ENCODE assay signal across 22 cellular contexts in genomic region chr12:111353603-111354295, GRCh38. TPM values are rescaled to one million over a fixed set of nuclear protein-coding genes. Genes with fewer than 3 reads are reported as not detected.
DNase-seq lines count a peak whose midpoint lies in the region; ATAC-seq and TF ChIP-seq lines count a peak whose summit lies in the region.
"Had no signal": no experiment of that assay in that cellular context is flagged by ENCODE, and none has a peak within 500 bp of the region (broad histone marks: within the 10 kb centered on the region; RNA-seq: fewer than 3 reads in every experiment).

No MANE protein-coding gene starts in this region.

- no peak overlapping the region for H3K4ac ChIP-seq in neuronal stem cell (ENCODE audit: low read length)

- DNase-seq in H7 (peak; percentile 83), activated B cell treated with CpG ODN at 0.5 μM for 24 hours (no peak), iPS-NIHi11 (ENCODE audit: low spot score) (peak; percentile 70), neuronal stem cell (ENCODE audit: low spot score) (no peak), osteocyte (ENCODE audit: extremely low spot score, unreplicated experiment) (no peak), BE2C (no peak), NCI-H2029 treated with DMSO at 0.1 percent for 48 hours (lab: John Stamatoyannopoulos, UW) (no peak)
- no peak for DNase-seq in activated CD4-positive, alpha-beta T cell treated with anti-CD3 and anti-CD28 coated beads, Interleukin-2, amount 50 U/mL, for 48 hours
- DNase-seq: C1 segment of cervical spinal cord; CD8-positive, alpha-beta memory T cell; DMS79; Kasumi-1; MG63; NCI-H1048; NCI-H1436 treated with DMSO at 0.1 percent for 48 hours; NCI-H2081; NCI-H446 treated with DMSO at 0.1 percent for 48 hours; NCI-H69; Peyer's patch had no signal

- H3K36me3 ChIP-seq in H7 (replicated peaks; ENCODE audit: control insufficient read depth, insufficient read depth, low read length) = no peaks in the 10 kb centered on the region
- H3K36me3 ChIP-seq in neuronal stem cell (replicated peaks in 1 of 2; ENCODE audit: control insufficient read depth in 2 of 2, insufficient read depth in 2 of 2, low read length in 2 of 2) = no peaks in the 10 kb centered on the region
- no peaks in the 10 kb centered on the region for H3K36me3 ChIP-seq in BE2C
- H3K36me3 ChIP-seq: MG63, Peyer's patch had no signal

- H2BK5ac ChIP-seq in neuronal stem cell (ENCODE audit: low read length) = no peak overlapping the region

- H3K36me3 Mint-ChIP-seq in activated B cell treated with CpG ODN at 0.5 μM for 24 hours (ENCODE audit: low read depth) (no peaks in the 10 kb centered on the region), osteocyte (ENCODE audit: unreplicated experiment) (no peaks in the 10 kb centered on the region)

- CTCF ChIA-PET in activated B cell treated with CpG ODN at 0.5 μM for 24 hours (lab: Charles Lee) = interaction anchor here (1.0 to 1.3 kb wide), 2 partner anchors 43 kb away, joined by 3 read pairs; no protein-coding TSS in a partner anchor

- H3K4me2 ChIP-seq in neuronal stem cell (ENCODE audit: insufficient read depth, low read length, poor library complexity, severe bottlenecking) = no peak overlapping the region

- no peak overlapping the region for H2BK120ac ChIP-seq in neuronal stem cell (ENCODE audit: low read depth, low read length)

- H3K18ac ChIP-seq in neuronal stem cell (ENCODE audit: low read length) = no peak overlapping the region

- peak overlapping the region; percentile 30 for H2BK15ac ChIP-seq in neuronal stem cell (ENCODE audit: low read length)

- H3K27me3 Mint-ChIP-seq in activated B cell treated with CpG ODN at 0.5 μM for 24 hours = no peaks in the 10 kb centered on the region
- no peaks in the 10 kb centered on the region for H3K27me3 Mint-ChIP-seq in osteocyte (ENCODE audit: unreplicated experiment)
- H3K27me3 Mint-ChIP-seq: IgD-negative memory B cell had no signal

- H3K79me1 ChIP-seq in neuronal stem cell (ENCODE audit: low read depth, low read length) = no peaks in the 10 kb centered on the region

- peak overlapping the region; percentile 67 for H3K23ac ChIP-seq in neuronal stem cell (ENCODE audit: low read depth, low read length, poor library complexity)

- H3K14ac ChIP-seq in neuronal stem cell (ENCODE audit: low read length) = peak overlapping the region; percentile 42

- H3K27me3 ChIP-seq in H7 (ENCODE audit: control insufficient read depth, insufficient read depth, low read length) = no peaks in the 10 kb centered on the region
- H3K27me3 ChIP-seq in neuronal stem cell (ENCODE audit: control insufficient read depth in 3 of 3, insufficient read depth in 3 of 3, low read depth in 1 of 3, low read length in 3 of 3) = no peaks in the 10 kb centered on the region
- H3K27me3 ChIP-seq in BE2C = no peaks in the 10 kb centered on the region
- H3K27me3 ChIP-seq: MG63, Peyer's patch had no signal

- peak overlapping the region; percentile 87 for H3K27ac Mint-ChIP-seq in activated B cell treated with CpG ODN at 0.5 μM for 24 hours
- H3K27ac Mint-ChIP-seq in osteocyte (ENCODE audit: unreplicated experiment) = no peak overlapping the region

- POLR2A ChIA-PET in activated B cell treated with CpG ODN at 0.5 μM for 24 hours (lab: Charles Lee) = no interaction called here

- WGBS in neuronal stem cell (ENCODE audit: extremely low coverage in 2 of 2, insufficient read length in 2 of 2, insufficient replicate concordance in 1 of 2), 2 donors = no CpG with 5 or more reads among the region's 5 CpGs

- H3K9ac ChIP-seq in neuronal stem cell (ENCODE audit: low read depth, low read length, poor library complexity) = no peak overlapping the region

- H3K9me3 Mint-ChIP-seq in activated B cell treated with CpG ODN at 0.5 μM for 24 hours (peaks cover 3% of the 10 kb centered on the region), osteocyte (ENCODE audit: unreplicated experiment) (peaks cover 3% of the 10 kb centered on the region)

- H2AFZ ChIP-seq in neuronal stem cell (ENCODE audit: low read length) = no peak overlapping the region

- peaks cover 55% of the 10 kb centered on the region for H3K4me1 Mint-ChIP-seq in activated B cell treated with CpG ODN at 0.5 μM for 24 hours
- H3K4me1 Mint-ChIP-seq in osteocyte (ENCODE audit: unreplicated experiment) = no peaks in the 10 kb centered on the region

- H3K4me3 ChIP-seq in H7 (ENCODE audit: insufficient read depth, low read depth, low read length) (no peak overlapping the region), neuronal stem cell (ENCODE audit: low read length in 2 of 2) (no peak overlapping the region), BE2C (ENCODE audit: low read depth, low read length) (no peak overlapping the region)
- H3K4me3 ChIP-seq: MG63, Peyer's patch, SK-N-MC had no signal

- H3K4me3 Mint-ChIP-seq in activated B cell treated with CpG ODN at 0.5 μM for 24 hours = no peak overlapping the region
- H3K4me3 Mint-ChIP-seq in osteocyte (ENCODE audit: unreplicated experiment) = no peak overlapping the region
- H3K4me3 Mint-ChIP-seq: CD8-positive, alpha-beta memory T cell; IgD-negative memory B cell had no signal

- no peak overlapping the region for H4K91ac ChIP-seq in neuronal stem cell (ENCODE audit: low read depth, low read length, poor library complexity)

- H2AK5ac ChIP-seq in neuronal stem cell (ENCODE audit: low read depth, low read length) = peak overlapping the region; percentile 37

- H2BK12ac ChIP-seq in neuronal stem cell (ENCODE audit: low read length) = no peak overlapping the region

- H3K27ac ChIP-seq in neuronal stem cell (replicated peaks; ENCODE audit: low read length) = no peak overlapping the region
- H3K27ac ChIP-seq: HL-60, Peyer's patch, SK-N-MC had no signal

- H3K9me3 ChIP-seq in neuronal stem cell (replicated peaks in 1 of 2; ENCODE audit: control insufficient read depth in 2 of 2, insufficient read depth in 1 of 2, low read depth in 1 of 2, low read length in 2 of 2) = peaks cover 0 to 2% of the 10 kb centered on the region in 2 donors
- H3K9me3 ChIP-seq in BE2C = no peaks in the 10 kb centered on the region

- no peak overlapping the region for H4K8ac ChIP-seq in neuronal stem cell (ENCODE audit: low read depth, low read length)

- H3K4me1 ChIP-seq in neuronal stem cell (ENCODE audit: control insufficient read depth in 2 of 2, insufficient read depth in 1 of 2, low read depth in 1 of 2, low read length in 2 of 2) (no peaks in the 10 kb centered on the region), BE2C (no peaks in the 10 kb centered on the region)
- H3K4me1 ChIP-seq: Peyer's patch had no signal

- intact Hi-C loops in activated B cell treated with CpG ODN at 0.5 μM for 24 hours (cut with micrococcal nuclease) = loop anchor here (2.0 kb wide), 1 partner anchor 51 kb away; the partner anchor contains the start of gene SH2B3

- TF ChIP-seq CTCF in activated B cell treated with CpG ODN at 0.5 μM for 24 hours (IDR thresholded peaks at IDR 0.05) (no peak), osteocyte (IDR thresholded peaks at IDR 0.05) (no peak), BE2C (IDR thresholded peaks at IDR 0.05; ENCODE audit: low read depth, low read length) (no peak)

- ATAC-seq in activated B cell treated with CpG ODN at 0.5 μM for 24 hours (ENCODE audit: low read depth) = no peak

RNA-seq across cellular contexts. Expression of gene PHETA1, which starts 15.1 kb away (rescaled TPM):
- total RNA-seq in H7 (2014; rRNA removed; shearing (Covaris generic)) = 7.1 and 10.1 TPM in 2 replicates
- total RNA-seq in activated B cell treated with CpG ODN at 0.5 μM for 24 hours (1.6 and 2.0 TPM in 2 replicates), osteocyte (13.6 and 14.6 TPM in 2 replicates)
- 10.7 TPM for polyA plus RNA-seq in neuronal stem cell (2013, experiment 1 of 2)
- polyA plus RNA-seq in neuronal stem cell (2013, experiment 2 of 2) = 11.2 TPM
- polyA plus RNA-seq in BE2C (2012; ENCODE audit: insufficient read depth, insufficient read length, low read depth) = 22.6 TPM

RNA-seq across cellular contexts. Expression of gene SH2B3, which starts 52.0 kb away (rescaled TPM):
- total RNA-seq in H7 (2014; rRNA removed; shearing (Covaris generic)) = 21.8 and 26.8 TPM in 2 replicates
- 46.7 and 50.7 TPM in 2 replicates for total RNA-seq in activated B cell treated with CpG ODN at 0.5 μM for 24 hours
- 6.5 TPM for polyA plus RNA-seq in neuronal stem cell (2013, experiment 1 of 2)
- polyA plus RNA-seq in neuronal stem cell (2013, experiment 2 of 2) = 6.3 TPM
- total RNA-seq in osteocyte = 36.4 and 37.4 TPM in 2 replicates
- polyA plus RNA-seq in BE2C (2012; ENCODE audit: insufficient read depth, insufficient read length, low read depth) = 42.9 TPM

Comparison
In these comparisons a context has a peak if more than half of its experiments do, and no peak if none do; other contexts are left out.
1. DNase-seq: peak in H7 (single experiment) and iPS-NIHi11 (single experiment); none in activated B cell treated with CpG ODN at 0.5 μM for 24 hours (single experiment), neuronal stem cell (single experiment), osteocyte (single experiment), BE2C (single experiment), NCI-H2029 treated with DMSO at 0.1 percent for 48 hours (single experiment) and activated CD4-positive, alpha-beta T cell treated with anti-CD3 and anti-CD28 coated beads, Interleukin-2, amount 50 U/mL, for 48 hours (0 of 2).